Comparison of ENCODE assay signal across 1 cellular context in genomic region chr2:64745562-64745961, GRCh38.
TF ChIP-seq lines count a peak whose summit lies in the region.

No MANE protein-coding gene starts in this region.

TF ChIP-seq in A549, 52 proteins besides CTCF, POLR2A, EP300 and RAD21 (continued from another document):
- TF ChIP-seq MAX (IDR thresholded peaks at IDR 0.05) (no peak), REST (IDR thresholded peaks at IDR 0.05) (no peak), ZSCAN20 (CRISPR knock-in tag; IDR thresholded peaks at IDR 0.05) (no peak), E2F6 (IDR thresholded peaks at IDR 0.05; ENCODE audit: borderline replicate concordance, low read depth) (no peak), RCOR1 (IDR thresholded peaks at IDR 0.05; ENCODE audit: low read depth, low read length) (no peak), SREBF2 (IDR thresholded peaks at IDR 0.05) (no peak), FOSL2 (IDR thresholded peaks at IDR 0.05) (no peak), FOSL2 (CRISPR knock-in tag; IDR thresholded peaks at IDR 0.05) (no peak), MAZ (IDR thresholded peaks at IDR 0.05; ENCODE audit: borderline replicate concordance, low read depth, low read length) (no peak), SMC3 (IDR thresholded peaks at IDR 0.05) (no peak), ZFP36 (IDR thresholded peaks at IDR 0.05; ENCODE audit: borderline replicate concordance, partially characterized antibody) (no peak), HEYL (CRISPR knock-in tag; IDR thresholded peaks at IDR 0.05) (no peak), EHMT2 (IDR thresholded peaks at IDR 0.05; ENCODE audit: low read depth) (no peak)
